In genomic region chr3:125042725-125043406, GRCh38 we compare ENCODE assay signal across 12 cellular contexts. TPM values are rescaled to one million over a fixed set of nuclear protein-coding genes. Genes with fewer than 3 reads are reported as not detected.
DNase-seq lines count a peak whose midpoint lies in the region; ATAC-seq, FAIRE-seq and TF ChIP-seq lines count a peak whose summit lies in the region.
"Had no signal": no experiment of that assay in that cellular context is flagged by ENCODE, and none has a peak within 500 bp of the region (broad histone marks: within the 10 kb centered on the region; RNA-seq: fewer than 3 reads in every experiment).

No MANE protein-coding gene starts in this region.

- H3K27me3 ChIP-seq in breast epithelium = no peaks in the 10 kb centered on the region
- no peaks in the 10 kb centered on the region for H3K27me3 ChIP-seq in heart right ventricle
- H3K27me3 ChIP-seq in pancreas = no peaks in the 10 kb centered on the region
- H3K27me3 ChIP-seq in vagina = no peaks in the 10 kb centered on the region

- H3K36me3 ChIP-seq in breast epithelium (no peaks in the 10 kb centered on the region), heart right ventricle (peaks cover 0 to 15% (median 0%) of the 10 kb centered on the region in 9 donors), pancreas (no peaks in the 10 kb centered on the region), vagina (no peaks in the 10 kb centered on the region)

- DNase-seq in breast epithelium (ENCODE audit: low spot score in 2 of 2) (no peak), MCF 10A (ENCODE audit: unreplicated experiment) (no peak), heart right ventricle (peak; percentile 71 to 75), pancreas (no peak), vagina (ENCODE audit: extremely low spot score in 2 of 2) (no peak), RPMI8226 (no peak), NCI-H146 (lab: John Stamatoyannopoulos, UW) (no peak)
- DNase-seq: 8988T; activated effector memory CD4-positive, alpha-beta T cell treated with anti-CD3 and anti-CD28 coated beads, Interleukin-2, amount 50 U/mL, for 16 hours; naive thymus-derived CD8-positive, alpha-beta T cell; NK-92 treated with Interleukin-12 subunit alpha and Interleukin-12 subunit beta, amount 100 ng/mL, for 24 hours had no signal

- TF ChIP-seq CTCF in breast epithelium (IDR thresholded peaks at IDR 0.05) (no peak), MCF 10A (IDR thresholded peaks at IDR 0.05; ENCODE audit: unreplicated experiment) (no peak), heart right ventricle (IDR thresholded peaks at IDR 0.05) (no peak), pancreas (IDR thresholded peaks at IDR 0.05) (no peak), vagina (IDR thresholded peaks at IDR 0.05) (no peak)

- no peaks in the 10 kb centered on the region for H3K9me3 Mint-ChIP-seq in MCF 10A (ENCODE audit: unreplicated experiment)
- H3K9me3 Mint-ChIP-seq: naive thymus-derived CD8-positive, alpha-beta T cell had no signal

- TF ChIP-seq POLR2A in breast epithelium (IDR thresholded peaks at IDR 0.05) = no peak
- no peak for TF ChIP-seq POLR2A in vagina (IDR thresholded peaks at IDR 0.05)

- no TSS peak for BruUV-seq in MCF 10A (replicated peaks; lab: Mats Ljungman, UMichigan)

- POLR2A ChIA-PET in MCF 10A (lab: Yijun Ruan, JAX) = interaction anchor here (0.7 kb wide), 2 partner anchors 22 to 35 kb away, joined by 3 read pairs; no protein-coding TSS in a partner anchor

- 11% methylated on average over 17 of the region's 17 CpGs for WGBS in heart right ventricle, 2 donors
- 64 to 67% methylated on average over 17 of the region's 17 CpGs for WGBS in pancreas, 2 donors

- H3K4me1 Mint-ChIP-seq in MCF 10A (ENCODE audit: insufficient read depth, unreplicated experiment) = no peaks in the 10 kb centered on the region

- ATAC-seq in heart right ventricle = peak; percentile 64 to 83 (median 76)
- ATAC-seq in pancreas = peak; percentile 24 to 39 (median 33)
- no peak for ATAC-seq in GM18498 (IDR thresholded peaks at IDR 0.05; ENCODE audit: unreplicated experiment)
- ATAC-seq: naive thymus-derived CD8-positive, alpha-beta T cell had no signal

- CTCF ChIA-PET in MCF 10A (lab: Yijun Ruan, JAX) = no interaction called here

- H3K36me3 Mint-ChIP-seq in MCF 10A (ENCODE audit: insufficient read depth, unreplicated experiment) = no peaks in the 10 kb centered on the region

- H3K4me3 ChIP-seq in breast epithelium (peak overlapping the region; percentile 7 to 41 (median 17)), heart right ventricle (peak overlapping the region in 6 of 10 donors; percentile 10 to 37 (median 28)), pancreas (no peak overlapping the region), vagina (peak overlapping the region; percentile 18 to 22)

- peaks cover 0 to 7% of the 10 kb centered on the region in 2 donors for H3K4me1 ChIP-seq in breast epithelium
- H3K4me1 ChIP-seq in heart right ventricle = peaks cover 63 to 100% (median 97%) of the 10 kb centered on the region in 9 donors
- H3K4me1 ChIP-seq in pancreas = peaks cover 0 to 4% (median 3%) of the 10 kb centered on the region in 3 donors
- H3K4me1 ChIP-seq in vagina = peaks cover 95% of the 10 kb centered on the region

- no peak overlapping the region for H3K4me3 Mint-ChIP-seq in MCF 10A (ENCODE audit: unreplicated experiment)
- H3K4me3 Mint-ChIP-seq: naive thymus-derived CD8-positive, alpha-beta T cell had no signal

- intact Hi-C loops in breast epithelium (cut with DNase I; ENCODE audit: low total_unique reads) = loop anchor here (5.0 kb wide), 1 partner anchor 884 kb away; no protein-coding TSS in a partner anchor
- intact Hi-C loops in MCF 10A (cut with micrococcal nuclease) = no loop called here
- intact Hi-C loops in heart right ventricle (cut with DNase I) = loop anchor here in 2 of 10 donors (5.0 to 10.0 kb wide), 3 partner anchors 99 to 268 kb away; no protein-coding TSS in a partner anchor
- intact Hi-C loops in pancreas (cut with DNase I) = no loop called here
- intact Hi-C loops in vagina (cut with DNase I) = no loop called here

- FAIRE-seq in pancreas (lab: Jason Lieb, UNC) = no peak

- H3K27ac Mint-ChIP-seq in MCF 10A (ENCODE audit: low read depth, unreplicated experiment) = no peak overlapping the region

- H3K27me3 Mint-ChIP-seq in MCF 10A (ENCODE audit: insufficient read depth, unreplicated experiment) = no peaks in the 10 kb centered on the region
- H3K27me3 Mint-ChIP-seq: naive thymus-derived CD8-positive, alpha-beta T cell had no signal

- H3K9me3 ChIP-seq in breast epithelium (no peaks in the 10 kb centered on the region), heart right ventricle (no peaks in the 10 kb centered on the region), pancreas (no peaks in the 10 kb centered on the region), vagina (no peaks in the 10 kb centered on the region)

- peak overlapping the region; percentile 81 for H3K27ac ChIP-seq in breast epithelium
- H3K27ac ChIP-seq in heart right ventricle = peak overlapping the region; percentile 79 to 99 (median 92)
- peak overlapping the region; percentile 11 to 75 (median 56) for H3K27ac ChIP-seq in pancreas
- peak overlapping the region; percentile 87 for H3K27ac ChIP-seq in vagina

RNA-seq across cellular contexts. Expression of gene HEG1, which starts 12.9 kb away (rescaled TPM):
- total RNA-seq in breast epithelium = 10 to 100 TPM; 36.0 to 45.9 (median 45.1) TPM
- 8.6 and 10.3 TPM in 2 replicates for total RNA-seq in MCF 10A (2022)
- total RNA-seq in heart right ventricle = 100 to 1,000 TPM in 7 of 10 donors, 10 to 100 TPM in 3; 79.0 to 186 (median 143) TPM
- 10 to 100 TPM; 12.2 to 25.4 TPM for polyA plus RNA-seq in heart right ventricle
- total RNA-seq in pancreas = 10 to 100 TPM; 19.7 to 36.6 (median 22.2) TPM
- 10 to 100 TPM in 1 of 2 donors, 1 to 10 TPM in 1; 9.6 to 11.3 TPM for polyA plus RNA-seq in pancreas
- 47.1 TPM for total RNA-seq in vagina

Comparison
In these comparisons a context has a peak if more than half of its experiments do, and no peak if none do; other contexts are left out.
1. DNase-seq: peak in heart right ventricle (2 of 2); none in breast epithelium (0 of 2), MCF 10A (single experiment), pancreas (0 of 6), vagina (0 of 2), RPMI8226 (single experiment) and NCI-H146 (single experiment).
2. H3K4me3 ChIP-seq: peak in breast epithelium (3 of 3), heart right ventricle (6 of 10) and vagina (2 of 2); none in pancreas (0 of 4).
3. Peak in every context shown above with its lines, with median percentiles within 50 percentile points of each other: H3K27ac ChIP-seq.